19 cellular contexts compared by ENCODE assay signal in genomic region chr9:110130791-110131416, GRCh38.
A peak's percentile ranks its signal among the peaks of the same experiment; 100 is the strongest.
DNase-seq lines count a peak whose midpoint lies in the region; ATAC-seq and TF ChIP-seq lines count a peak whose summit lies in the region.
"Had no signal": no experiment of that assay in that cellular context is flagged by ENCODE, and none has a peak within 500 bp of the region (broad histone marks: within the 10 kb centered on the region; RNA-seq: fewer than 3 reads in every experiment).

No MANE protein-coding gene starts in this region.

- H3K27me3 Mint-ChIP-seq in neural crest cell (ENCODE audit: low read depth) = no peaks in the 10 kb centered on the region
- H3K27me3 Mint-ChIP-seq in activated T-cell treated with anti-CD3 and anti-CD28 coated beads, Interleukin-2, amount 50 U/mL, for 24 hours = no peaks in the 10 kb centered on the region
- H3K27me3 Mint-ChIP-seq: activated CD4-positive, alpha-beta T cell treated with anti-CD3 and anti-CD28 coated beads, Interleukin-2, amount 10 ng/mL, durations not matched to agents 24 days and 14 days; activated naive CD8-positive, alpha-beta T cell had no signal

- no peak for TF ChIP-seq CTCF in left ventricle myocardium inferior (IDR thresholded peaks at IDR 0.05; ENCODE audit: borderline replicate concordance)
- TF ChIP-seq CTCF in right atrium auricular region (IDR thresholded peaks at IDR 0.05) = no peak
- no peak for TF ChIP-seq CTCF in coronary artery (IDR thresholded peaks at IDR 0.05)
- TF ChIP-seq CTCF in neural crest cell (conservative IDR thresholded peaks at IDR 0.05) = no peak

- peak overlapping the region; percentile 61 for H3K27ac Mint-ChIP-seq in neural crest cell (ENCODE audit: unreplicated experiment)
- no peak overlapping the region for H3K27ac Mint-ChIP-seq in activated T-cell treated with anti-CD3 and anti-CD28 coated beads, Interleukin-2, amount 50 U/mL, for 24 hours
- H3K27ac Mint-ChIP-seq: activated CD4-positive, alpha-beta T cell treated with anti-CD3 and anti-CD28 coated beads, Interleukin-2, amount 10 ng/mL, durations not matched to agents 24 days and 14 days; activated naive CD8-positive, alpha-beta T cell; CD8-positive, alpha-beta memory T cell had no signal

- ATAC-seq in HG02571 (IDR thresholded peaks at IDR 0.05; ENCODE audit: unreplicated experiment) (no peak), HG02973 (IDR thresholded peaks at IDR 0.05; ENCODE audit: unreplicated experiment) (no peak)

- intact Hi-C loops in left ventricle myocardium inferior (cut with micrococcal nuclease) = no loop called here

- H3K9me3 ChIP-seq in left ventricle myocardium inferior (replicated peaks) (no peaks in the 10 kb centered on the region), right atrium auricular region (no peaks in the 10 kb centered on the region)
- H3K9me3 ChIP-seq: MG63 had no signal

- H3K4me3 Mint-ChIP-seq in neural crest cell = no peak overlapping the region
- H3K4me3 Mint-ChIP-seq in activated T-cell treated with anti-CD3 and anti-CD28 coated beads, Interleukin-2, amount 50 U/mL, for 24 hours = no peak overlapping the region
- H3K4me3 Mint-ChIP-seq: activated CD4-positive, alpha-beta T cell treated with anti-CD3 and anti-CD28 coated beads, Interleukin-2, amount 10 ng/mL, durations not matched to agents 24 days and 14 days; activated naive CD8-positive, alpha-beta T cell; CD8-positive, alpha-beta memory T cell had no signal

- H3K4me3 ChIP-seq in left ventricle myocardium inferior (no peak overlapping the region), right atrium auricular region (no peak overlapping the region), coronary artery (no peak overlapping the region)
- H3K4me3 ChIP-seq: MG63 had no signal

- H3K4me1 Mint-ChIP-seq in neural crest cell = peaks cover 73% of the 10 kb centered on the region
- peaks cover 14% of the 10 kb centered on the region for H3K4me1 Mint-ChIP-seq in activated T-cell treated with anti-CD3 and anti-CD28 coated beads, Interleukin-2, amount 50 U/mL, for 24 hours (ENCODE audit: low read depth)

- H3K27me3 ChIP-seq in left ventricle myocardium inferior (ENCODE audit: low read depth) (no peaks in the 10 kb centered on the region), right atrium auricular region (no peaks in the 10 kb centered on the region)
- H3K27me3 ChIP-seq: foreskin keratinocyte, MG63 had no signal

- H3K36me3 ChIP-seq in left ventricle myocardium inferior (no peaks in the 10 kb centered on the region), right atrium auricular region (no peaks in the 10 kb centered on the region)

- peaks cover 99% of the 10 kb centered on the region for H3K4me1 ChIP-seq in left ventricle myocardium inferior
- peaks cover 0 to 81% of the 10 kb centered on the region in 2 donors for H3K4me1 ChIP-seq in right atrium auricular region

- H3K36me3 Mint-ChIP-seq in neural crest cell (ENCODE audit: low read depth) = peaks cover 3% of the 10 kb centered on the region
- H3K36me3 Mint-ChIP-seq in activated T-cell treated with anti-CD3 and anti-CD28 coated beads, Interleukin-2, amount 50 U/mL, for 24 hours (ENCODE audit: low read depth) = peaks cover under 1% of the 10 kb centered on the region
- H3K36me3 Mint-ChIP-seq: activated naive CD8-positive, alpha-beta T cell; CD8-positive, alpha-beta memory T cell had no signal

- H3K9me3 Mint-ChIP-seq in neural crest cell = no peaks in the 10 kb centered on the region
- H3K9me3 Mint-ChIP-seq in activated T-cell treated with anti-CD3 and anti-CD28 coated beads, Interleukin-2, amount 50 U/mL, for 24 hours = no peaks in the 10 kb centered on the region
- H3K9me3 Mint-ChIP-seq: activated CD4-positive, alpha-beta T cell treated with anti-CD3 and anti-CD28 coated beads, Interleukin-2, amount 10 ng/mL, durations not matched to agents 24 days and 14 days; CD8-positive, alpha-beta memory T cell had no signal

- H3K27ac ChIP-seq in left ventricle myocardium inferior (replicated peaks) (peak overlapping the region; percentile 9), right atrium auricular region (peak overlapping the region in 1 of 2 donors; percentile 93), coronary artery (peak overlapping the region; percentile 23 to 90)
- H3K27ac ChIP-seq: foreskin keratinocyte had no signal

- no peak for DNase-seq in left ventricle myocardium inferior
- DNase-seq in right atrium auricular region (ENCODE audit: low spot score) = no peak
- no peak for DNase-seq in coronary artery (ENCODE audit: low spot score)
- DNase-seq in neural crest cell (ENCODE audit: low read depth, low spot score) = no peak
- DNase-seq in NCI-H1417 (lab: John Stamatoyannopoulos, UW) = no peak
- no peak for DNase-seq in activated T-cell treated with anti-CD3 and anti-CD28 coated beads, Interleukin-2, amount 50 U/mL, for 24 hours
- DNase-seq: activated CD4-positive, alpha-beta T cell treated with anti-CD3 and anti-CD28 coated beads, Interleukin-2, amount 10 ng/mL, durations not matched to agents 24 days and 14 days; CD8-positive, alpha-beta memory T cell; effector memory CD4-positive, alpha-beta T cell; MG63; NCI-H2029 treated with DMSO at 0.1 percent for 48 hours; NCI-H774; occipital lobe; SHP77; T-helper 9 cell had no signal
